Comparison of ENCODE assay signal across 18 cellular contexts in the genomic region with DNA sequence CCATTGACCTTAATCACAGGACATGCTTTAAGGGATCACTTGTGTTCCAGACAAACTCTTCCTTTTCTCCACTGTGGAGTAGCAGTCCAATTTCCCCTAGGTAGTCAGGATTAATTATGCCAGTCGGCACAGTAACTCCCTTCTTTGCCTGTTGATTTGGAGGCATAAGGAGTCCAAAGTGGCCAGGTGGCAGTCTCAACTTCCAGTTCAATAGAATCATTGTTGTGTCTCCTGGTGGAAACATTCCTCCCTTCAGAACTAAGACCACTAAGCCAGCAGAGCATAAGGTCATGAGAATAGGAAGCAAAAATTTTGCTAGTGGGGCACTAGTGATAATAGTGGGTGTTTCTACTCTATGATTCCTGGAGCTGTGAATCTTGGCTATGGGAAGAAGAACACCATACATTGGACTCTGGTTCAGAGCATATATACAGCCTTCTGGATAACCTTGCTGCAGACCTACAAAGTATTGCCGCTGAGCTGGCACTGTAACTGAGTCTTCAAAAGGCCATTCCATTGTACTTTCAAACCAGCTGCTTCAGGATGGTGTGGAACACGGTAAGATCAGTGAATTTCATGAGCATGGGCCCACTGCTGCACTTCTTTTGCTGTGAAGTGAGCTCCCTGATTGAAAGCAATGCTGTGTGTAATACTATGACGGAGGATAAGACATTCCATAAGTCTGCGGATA.
DNase-seq lines count a peak whose midpoint lies in the region; ATAC-seq and TF ChIP-seq lines count a peak whose summit lies in the region.
"Had no signal": no experiment of that assay in that cellular context is flagged by ENCODE, and none has a peak within 500 bp of the region (broad histone marks: within the 10 kb centered on the region; RNA-seq: fewer than 3 reads in every experiment).

No MANE protein-coding gene starts in this region.

- H3K9me3 ChIP-seq in parathyroid adenoma (ENCODE audit: control insufficient read depth, low read length), result no peaks in the 10 kb centered on the region

- H3K4me2 ChIP-seq in parathyroid adenoma (ENCODE audit: low read length), result no peak overlapping the region

- H3K27me3 ChIP-seq in parathyroid adenoma (ENCODE audit: control insufficient read depth, insufficient read depth, low read length), result no peaks in the 10 kb centered on the region

- peak overlapping the region; percentile 45 for H2AFZ ChIP-seq in parathyroid adenoma

- H3K79me2 ChIP-seq in parathyroid adenoma, result no peaks in the 10 kb centered on the region

- peak; percentile 66 for DNase-seq in SK-MEL-5 (ENCODE audit: low read depth, low spot score)
- DNase-seq in iris pigment epithelial cell (ENCODE audit: low read depth), result peak; percentile 35
- DNase-seq in NOMO-1 treated with DMSO at 0.1 percent for 48 hours (lab: John Stamatoyannopoulos, UW; ENCODE audit: unreplicated experiment), result no peak
- DNase-seq in cardiac septum (ENCODE audit: low spot score), result no peak
- DNase-seq in SKM-1 (lab: John Stamatoyannopoulos, UW; ENCODE audit: unreplicated experiment), result no peak
- DNase-seq: C1 segment of cervical spinal cord; CD4-positive, alpha-beta memory T cell; COR-L47; DMS153; DMS79 treated with DMSO at 0.1 percent for 48 hours; EL; GOT3; H9; HFFc6 had no signal

- no peak overlapping the region for H3K9ac ChIP-seq in parathyroid adenoma

- H3K27ac ChIP-seq in 22Rv1 (peak overlapping the region; percentile 66), parathyroid adenoma (no peak overlapping the region)
- H3K27ac ChIP-seq: HL-60 had no signal

- intact Hi-C loops in cardiac septum (cut with DNase I), result no loop called here

- H3K36me3 ChIP-seq in parathyroid adenoma (ENCODE audit: control insufficient read depth, insufficient read depth, low read length), result no peaks in the 10 kb centered on the region

- TF ChIP-seq CTCF in 22Rv1 (IDR thresholded peaks at IDR 0.05) (no peak), parathyroid adenoma (IDR thresholded peaks at IDR 0.05) (no peak)

- no peak for ATAC-seq in GM21786 (IDR thresholded peaks at IDR 0.05; ENCODE audit: unreplicated experiment)

- peaks cover 20% of the 10 kb centered on the region for H3K4me1 ChIP-seq in parathyroid adenoma

- no peak overlapping the region for H3K4me3 ChIP-seq in parathyroid adenoma (ENCODE audit: low read depth, low read length)

- in situ Hi-C loops in SK-MEL-5 (cut with HindIII; ENCODE audit: low pct_unique_long_range_greater_than_20kb, low sequenced_read_pairs), result no loop called here

Comparison
In these comparisons a context has a peak if more than half of its experiments do, and no peak if none do; other contexts are left out.
1. DNase-seq: peak in SK-MEL-5 (single experiment) and iris pigment epithelial cell (single experiment); none in NOMO-1 treated with DMSO at 0.1 percent for 48 hours (single experiment), cardiac septum (single experiment) and SKM-1 (single experiment).